Comparison of ENCODE assay signal across 18 cellular contexts in genomic region chr11:120029321-120029720, GRCh38.
"Had no signal": no experiment of that assay in that cellular context is flagged by ENCODE, and none has a peak within 500 bp of the region (broad histone marks: within the 10 kb centered on the region; RNA-seq: fewer than 3 reads in every experiment).

No MANE protein-coding gene starts in this region.

- H3K4me3 ChIP-seq: spleen, tibial nerve, upper lobe of right lung had no signal

- FAIRE-seq: colon had no signal

- H3K27ac ChIP-seq: neutrophil, spleen, tibial nerve, upper lobe of right lung had no signal

- DNase-seq: dermis blood vessel endothelial cell; effector CD4-positive, alpha-beta T cell; foreskin melanocyte; hippocampal formation; kidney glomerular epithelial cell; naive thymus-derived CD4-positive, alpha-beta T cell; nephron progenitor cell; posterior cingulate gyrus; spleen; stimulated activated CD4-positive, alpha-beta T cell treated with anti-CD3 and anti-CD28 coated beads, Interleukin-15, amount 100 ng/mL, for 24 hours; stimulated activated CD4-positive, alpha-beta T cell treated with anti-CD3 and anti-CD28 coated beads, Interleukin-1b, Interleukin-23, amount 100 ng/mL, for 48 hours; stimulated activated CD4-positive, alpha-beta T cell treated with anti-CD3 and anti-CD28 coated beads, Interleukin-4, amount 100 ng/mL, for 24 hours; upper lobe of right lung had no signal

- ATAC-seq: naive thymus-derived CD4-positive, alpha-beta T cell; sciatic nerve; stimulated activated memory B cell treated with anti-CD40 and anti-IgM and Interleukin-4, amounts not matched to agents 10 μg/mL and 1 μg/mL and 100 μg/mL, for 72 hours; upper lobe of right lung had no signal

- H3K36me3 ChIP-seq: neutrophil, spleen, tibial nerve, upper lobe of right lung had no signal
